Comparison of ENCODE assay signal across 8 cellular contexts in the genomic region with DNA sequence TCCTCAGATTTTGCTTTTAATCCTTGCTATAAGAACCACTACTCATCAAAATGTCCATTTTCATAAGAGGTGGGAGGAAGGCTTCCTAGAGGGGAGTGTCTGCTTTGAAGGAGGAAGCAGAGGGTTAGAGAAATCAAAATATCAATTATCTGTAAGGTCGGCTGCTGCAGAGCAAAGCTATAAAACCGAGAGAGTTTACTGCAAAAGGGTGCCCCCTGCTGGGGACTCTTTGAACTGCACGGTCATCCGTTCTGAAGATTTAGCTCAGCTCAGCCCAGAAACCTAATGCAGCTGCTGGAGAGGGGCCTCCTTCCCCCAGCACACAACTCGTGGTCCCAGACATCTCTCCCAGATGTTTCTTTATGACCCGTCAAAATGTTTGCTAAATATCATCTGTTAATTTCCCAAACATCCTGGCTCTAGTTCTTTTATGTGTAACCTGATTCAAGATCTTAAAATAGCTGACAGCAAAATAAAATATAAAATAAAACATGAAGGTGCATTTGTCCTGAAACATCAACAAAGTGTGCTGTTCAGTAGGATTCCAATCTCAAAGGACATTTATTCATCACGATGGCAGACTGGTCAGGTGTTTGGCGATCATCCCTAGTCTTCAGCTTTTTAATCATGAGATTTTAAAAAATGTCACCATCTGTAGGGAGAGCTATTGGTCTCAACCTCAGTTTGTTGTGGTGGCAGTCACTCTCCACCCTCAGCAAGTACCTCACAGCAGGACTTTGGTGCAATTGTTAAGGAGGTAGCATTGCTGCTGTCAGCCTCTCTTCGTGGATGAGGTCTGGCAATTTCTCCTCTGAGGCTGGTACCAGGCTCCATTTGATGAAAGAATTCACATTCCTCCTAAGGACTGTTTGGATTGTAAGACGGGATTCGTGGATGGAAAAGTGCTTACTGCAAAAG.
DNase-seq lines count a peak whose midpoint lies in the region; ATAC-seq and TF ChIP-seq lines count a peak whose summit lies in the region.

No MANE protein-coding gene starts in this region.

- no peak overlapping the region for H3K27ac Mint-ChIP-seq in activated naive CD8-positive, alpha-beta T cell treated with anti-CD3 and anti-CD28 coated beads for 36 hours

- no peak overlapping the region for H3K4me3 Mint-ChIP-seq in activated naive CD8-positive, alpha-beta T cell treated with anti-CD3 and anti-CD28 coated beads for 36 hours

- no peaks in the 10 kb centered on the region for H3K36me3 ChIP-seq in heart left ventricle
- H3K36me3 ChIP-seq in uterus, result no peaks in the 10 kb centered on the region

- ATAC-seq in GM21390 (IDR thresholded peaks at IDR 0.05; ENCODE audit: unreplicated experiment) (peak; percentile 61), SK-N-SH treated with all-trans-retinoic acid at 6 μM for 48 hours (peak; percentile 96), heart left ventricle (peak; percentile 42 to 55 (median 46))

- H3K27me3 ChIP-seq in heart left ventricle (peaks cover 0 to 25% (median 0%) of the 10 kb centered on the region in 9 donors), uterus (no peaks in the 10 kb centered on the region)

- H3K9me3 Mint-ChIP-seq in activated naive CD8-positive, alpha-beta T cell treated with anti-CD3 and anti-CD28 coated beads for 36 hours, result no peaks in the 10 kb centered on the region

- no peaks in the 10 kb centered on the region for H3K36me3 Mint-ChIP-seq in activated naive CD8-positive, alpha-beta T cell treated with anti-CD3 and anti-CD28 coated beads for 36 hours

- H3K4me3 ChIP-seq in NB4 (ENCODE audit: low read depth, low read length) (no peak overlapping the region), heart left ventricle (no peak overlapping the region), uterus (no peak overlapping the region)

- 13 to 20% (median 18%) methylated on average over 11 of the region's 11 CpGs for WGBS in heart left ventricle, 4 donors

- H3K4me1 ChIP-seq in heart left ventricle (peaks cover 0 to 20% (median 10%) of the 10 kb centered on the region in 12 donors), uterus (no peaks in the 10 kb centered on the region)

- peaks cover 44% of the 10 kb centered on the region for H3K27me3 Mint-ChIP-seq in activated naive CD8-positive, alpha-beta T cell treated with anti-CD3 and anti-CD28 coated beads for 36 hours

- peak overlapping the region in 11 of 12 donors; percentile 11 to 61 (median 27) for H3K27ac ChIP-seq in heart left ventricle
- H3K27ac ChIP-seq in uterus, result peak overlapping the region; percentile 43 to 75

- TF ChIP-seq CTCF in NB4 (IDR thresholded peaks at IDR 0.05; ENCODE audit: low read depth, low read length) (peak; percentile 92), heart left ventricle (IDR thresholded peaks at IDR 0.05) (peak; percentile 89 to 97 (median 94)), uterus (IDR thresholded peaks at IDR 0.05) (peak; percentile 74 to 95 (median 89))

- peak in 13 of 14 donors; percentile 2 to 79 (median 46) for DNase-seq in C1 segment of cervical spinal cord (lab: John Stamatoyannopoulos, UW)
- peak; percentile 80 for DNase-seq in NB4 (ENCODE audit: low read depth)
- peak; percentile 65 for DNase-seq in activated naive CD8-positive, alpha-beta T cell treated with anti-CD3 and anti-CD28 coated beads for 36 hours
- DNase-seq in heart left ventricle, result peak; percentile 71 to 85 (median 78)
- DNase-seq in pulmonary artery endothelial cell (ENCODE audit: low read depth, low spot score), result peak; percentile 29
- DNase-seq in uterus, result peak; percentile 92 to 93

- peaks cover 2% of the 10 kb centered on the region for H3K4me1 Mint-ChIP-seq in activated naive CD8-positive, alpha-beta T cell treated with anti-CD3 and anti-CD28 coated beads for 36 hours

- intact Hi-C loops in heart left ventricle (cut with DNase I) (loop anchor here (1.0 to 10.0 kb wide), 17 partner anchors 77 to 690 kb away; a partner anchor contains a TSS), uterus (cut with DNase I; ENCODE audit: low total_unique reads) (loop anchor here (5.0 to 10.0 kb wide), 2 partner anchors 180 to 313 kb away; no protein-coding TSS in a partner anchor)

- no peak for TF ChIP-seq POLR2A in NB4 (IDR thresholded peaks at IDR 0.05; ENCODE audit: extremely low read depth, insufficient read length)
- no peak for TF ChIP-seq POLR2A in heart left ventricle (IDR thresholded peaks at IDR 0.05)
- no peak for TF ChIP-seq POLR2A in uterus (IDR thresholded peaks at IDR 0.05)

- H3K9me3 ChIP-seq in heart left ventricle (no peaks in the 10 kb centered on the region), uterus (no peaks in the 10 kb centered on the region)

TF ChIP-seq in SK-N-SH treated with all-trans-retinoic acid at 6 μM for 48 hours, 23 proteins besides CTCF, POLR2A, EP300 and RAD21:
- no peak for TF ChIP-seq ZFP30 (CRISPR knock-in tag; IDR thresholded peaks at IDR 0.05)
- TF ChIP-seq ARNTL (CRISPR knock-in tag; IDR thresholded peaks at IDR 0.05; ENCODE audit: borderline replicate concordance, low read depth), result no peak
- no peak for TF ChIP-seq ZFP3 (CRISPR knock-in tag; IDR thresholded peaks at IDR 0.05)

Comparison
In these comparisons a context has a peak if more than half of its experiments do, and no peak if none do; other contexts are left out.
1. DNase-seq: peak in every context shown above with its lines; median percentile 92 in uterus; 80 in NB4; 78 in heart left ventricle; 65 in activated naive CD8-positive, alpha-beta T cell treated with anti-CD3 and anti-CD28 coated beads for 36 hours; 46 in C1 segment of cervical spinal cord; 29 in pulmonary artery endothelial cell.